In the genomic region with DNA sequence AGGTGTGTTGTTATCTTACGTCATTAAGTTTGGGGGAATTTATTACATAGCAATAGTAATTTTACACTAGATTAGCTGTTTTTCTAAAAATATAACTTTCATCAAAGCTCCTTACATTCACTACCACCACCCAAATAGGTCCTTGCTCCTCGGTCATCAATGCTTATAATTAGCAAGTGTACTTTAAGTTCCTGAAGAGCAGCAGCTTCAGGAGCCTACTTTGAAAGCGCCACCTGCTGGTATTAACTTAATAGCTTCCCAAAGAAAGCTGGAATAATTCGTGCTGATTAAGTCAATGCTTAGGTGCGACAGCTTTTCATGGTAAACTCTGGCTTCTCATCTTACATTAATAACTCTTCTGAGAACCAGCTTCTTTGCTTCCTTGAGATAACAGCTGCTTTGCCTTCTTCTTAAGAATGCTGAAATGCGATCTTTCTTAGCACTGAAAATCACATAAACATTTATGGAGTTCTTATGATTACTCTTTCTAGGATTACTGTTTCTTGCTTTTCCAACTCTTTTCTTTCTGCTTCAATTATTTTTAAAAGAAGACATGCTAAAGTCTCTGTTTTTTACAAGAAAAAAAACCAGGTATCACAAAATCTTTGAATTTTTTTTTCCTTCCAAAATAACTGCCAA, we compare ENCODE assay signal across 7 cellular contexts. TPM values are rescaled to one million over a fixed set of nuclear protein-coding genes. Genes with fewer than 3 reads are reported as not detected.
DNase-seq lines count a peak whose midpoint lies in the region; TF ChIP-seq lines count a peak whose summit lies in the region.

No MANE protein-coding gene starts in this region.

- no peaks in the 10 kb centered on the region for H3K27me3 ChIP-seq in kidney epithelial cell (ENCODE audit: control insufficient read depth, insufficient read depth, low read length)
- H3K27me3 ChIP-seq in transverse colon: no peaks in the 10 kb centered on the region

- H3K4me3 ChIP-seq in HEK293 (ENCODE audit: low read depth, low read length) (no peak overlapping the region), kidney epithelial cell (ENCODE audit: low read depth, low read length) (no peak overlapping the region), transverse colon (no peak overlapping the region)

- no peaks in the 10 kb centered on the region for H3K36me3 ChIP-seq in HEK293 (ENCODE audit: control insufficient read depth in 2 of 2, insufficient read depth in 1 of 2, low read length in 2 of 2)
- H3K36me3 ChIP-seq in kidney epithelial cell (ENCODE audit: control insufficient read depth, insufficient read depth, low read length): no peaks in the 10 kb centered on the region
- H3K36me3 ChIP-seq in transverse colon: no peaks in the 10 kb centered on the region

- H3K27ac Mint-ChIP-seq in MCF 10A (ENCODE audit: low read depth, unreplicated experiment): no peak overlapping the region

- DNase-seq in DMS114 treated with DMSO at 0.1 percent for 48 hours (lab: John Stamatoyannopoulos, UW; ENCODE audit: unreplicated experiment): peak; percentile 15
- peak; percentile 57 for DNase-seq in NCI-H774 (lab: John Stamatoyannopoulos, UW)
- DNase-seq in MCF 10A (ENCODE audit: unreplicated experiment): peak; percentile 66
- DNase-seq in kidney epithelial cell (ENCODE audit: low read depth): peak; percentile 14
- no peak for DNase-seq in transverse colon
- no peak for DNase-seq in GF-D8 (lab: John Stamatoyannopoulos, UW)

- no peaks in the 10 kb centered on the region for H3K9me3 ChIP-seq in HEK293 (ENCODE audit: control insufficient read depth, insufficient read depth, low read depth, low read length)
- no peaks in the 10 kb centered on the region for H3K9me3 ChIP-seq in transverse colon

- POLR2A ChIA-PET in HEK293 (lab: Yijun Ruan, JAX): interaction anchor here (0.6 to 1.3 kb wide), 3 partner anchors 13 to 267 kb away, joined by 3 to 4 read pairs (median 3); partner anchors contain the start of gene FBXW2
- POLR2A ChIA-PET in MCF 10A (lab: Yijun Ruan, JAX): interaction anchor here (0.6 to 1.1 kb wide), 2 partner anchors 74 to 306 kb away, joined by 5 to 9 read pairs; no protein-coding TSS in a partner anchor

- TF ChIP-seq POLR2A in transverse colon (IDR thresholded peaks at IDR 0.05): no peak

- intact Hi-C loops in MCF 10A (cut with micrococcal nuclease) (loop anchor here (1.0 to 5.0 kb wide), 3 partner anchors 75 to 443 kb away; no protein-coding TSS in a partner anchor), transverse colon (cut with DNase I; ENCODE audit: low total_unique reads) (loop anchor here (10.0 kb wide), 1 partner anchor 305 kb away; no protein-coding TSS in a partner anchor)

- WGBS in transverse colon (ENCODE audit: low coverage in 1 of 2), 2 donors: 23 to 60% methylated on average over 2 to 6 of the region's 6 CpGs

- H3K27me3 Mint-ChIP-seq in MCF 10A (ENCODE audit: insufficient read depth, unreplicated experiment): no peaks in the 10 kb centered on the region

- H3K4me1 Mint-ChIP-seq in MCF 10A (ENCODE audit: insufficient read depth, unreplicated experiment): no peaks in the 10 kb centered on the region

- no peak for TF ChIP-seq CTCF in HEK293 (tag by site-specific recombination; IDR thresholded peaks at IDR 0.05)
- TF ChIP-seq CTCF in MCF 10A (IDR thresholded peaks at IDR 0.05; ENCODE audit: unreplicated experiment): peak; percentile 53
- peak; percentile 69 for TF ChIP-seq CTCF in kidney epithelial cell (IDR thresholded peaks at IDR 0.05; ENCODE audit: insufficient read depth, low read length, poor library complexity, severe bottlenecking)
- TF ChIP-seq CTCF in transverse colon (IDR thresholded peaks at IDR 0.05): peak; percentile 57 to 69 (median 69)

- in situ Hi-C loops in transverse colon (cut with MboI; ENCODE audit: low pct_ligation_motif_present in 1 of 4, low pct_unique_long_range_greater_than_20kb in 1 of 4, low sequenced_read_pairs in 3 of 4): loop anchor here (10.0 to 25.0 kb wide), 3 partner anchors 75 to 305 kb away; no protein-coding TSS in a partner anchor

- no peaks in the 10 kb centered on the region for H3K9me3 Mint-ChIP-seq in MCF 10A (ENCODE audit: unreplicated experiment)

- CTCF ChIA-PET in HEK293 (lab: Yijun Ruan, JAX) (interaction anchor here (0.5 to 6.0 kb wide), 46 partner anchors 10 to 562 kb away, joined by 3 to 119 read pairs (median 5); partner anchors contain the start of genes C5 and CNTRL), MCF 10A (lab: Yijun Ruan, JAX) (interaction anchor here (0.5 to 8.9 kb wide), 58 partner anchors 8 to 1509 kb away, joined by 3 to 111 read pairs (median 4); partner anchors contain the start of genes C5 and CNTRL)

- H3K27ac ChIP-seq in HEK293 (ENCODE audit: extremely low read depth, low read depth, low read length) (no peak overlapping the region), transverse colon (no peak overlapping the region)

- no peaks in the 10 kb centered on the region for H3K4me1 ChIP-seq in HEK293 (ENCODE audit: control insufficient read depth, insufficient read depth, low read length)
- H3K4me1 ChIP-seq in transverse colon: peaks cover 0 to 3% (median 0%) of the 10 kb centered on the region in 4 donors

- no peak for TF ChIP-seq EP300 in transverse colon (IDR thresholded peaks at IDR 0.05; ENCODE audit: low read depth)

- BruUV-seq in MCF 10A (replicated peaks; lab: Mats Ljungman, UMichigan): no TSS peak

- H3K36me3 Mint-ChIP-seq in MCF 10A (ENCODE audit: insufficient read depth, unreplicated experiment): no peaks in the 10 kb centered on the region

- no peak overlapping the region for H3K4me3 Mint-ChIP-seq in MCF 10A (ENCODE audit: unreplicated experiment)

TF ChIP-seq in HEK293, 187 proteins besides CTCF, POLR2A, EP300 and RAD21:
- TF ChIP-seq IKZF3 (tag by site-specific recombination; IDR thresholded peaks at IDR 0.05): 0 out of 2 replicates have a peak, but pooled peaks have one; percentile 38
- TF ChIP-seq, protein P1, sequence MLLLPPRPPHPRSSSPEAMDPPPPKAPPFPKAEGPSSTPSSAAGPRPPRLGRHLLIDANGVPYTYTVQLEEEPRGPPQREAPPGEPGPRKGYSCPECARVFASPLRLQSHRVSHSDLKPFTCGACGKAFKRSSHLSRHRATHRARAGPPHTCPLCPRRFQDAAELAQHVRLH (tag by site-specific recombination; IDR thresholded peaks at IDR 0.05): no peak
- no peak for TF ChIP-seq ZBTB17 (tag by site-specific recombination; IDR thresholded peaks at IDR 0.05)
- TF ChIP-seq ZNF2 (tag by site-specific recombination; IDR thresholded peaks at IDR 0.05): peak; percentile 96
- TF ChIP-seq, protein P2, sequence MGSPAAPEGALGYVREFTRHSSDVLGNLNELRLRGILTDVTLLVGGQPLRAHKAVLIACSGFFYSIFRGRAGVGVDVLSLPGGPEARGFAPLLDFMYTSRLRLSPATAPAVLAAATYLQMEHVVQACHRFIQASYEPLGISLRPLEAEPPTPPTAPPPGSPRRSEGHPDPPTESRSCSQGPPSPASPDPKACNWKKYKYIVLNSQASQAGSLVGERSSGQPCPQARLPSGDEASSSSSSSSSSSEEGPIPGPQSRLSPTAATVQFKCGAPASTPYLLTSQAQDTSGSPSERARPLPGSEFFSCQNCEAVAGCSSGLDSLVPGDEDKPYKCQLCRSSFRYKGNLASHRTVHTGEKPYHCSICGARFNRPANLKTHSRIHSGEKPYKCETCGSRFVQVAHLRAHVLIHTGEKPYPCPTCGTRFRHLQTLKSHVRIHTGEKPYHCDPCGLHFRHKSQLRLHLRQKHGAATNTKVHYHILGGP (tag by site-specific recombination; IDR thresholded peaks at IDR 0.05): peak; percentile 97
- no peak for TF ChIP-seq ELK4 (IDR thresholded peaks at IDR 0.05; ENCODE audit: borderline replicate concordance, low read depth, low read length)
- no peak for TF ChIP-seq ZNF433 (tag by site-specific recombination; IDR thresholded peaks at IDR 0.05; ENCODE audit: low read depth)
- no peak for TF ChIP-seq ZSCAN4 (tag by site-specific recombination; IDR thresholded peaks at IDR 0.05)
- no peak for TF ChIP-seq ZNF843 (tag by site-specific recombination; IDR thresholded peaks at IDR 0.05)
- TF ChIP-seq ZNF654 (tag by site-specific recombination; IDR thresholded peaks at IDR 0.05; ENCODE audit: low read depth): peak; percentile 50

RNA-seq across cellular contexts. Expression of gene C5, which starts 10.0 kb away (rescaled TPM):
- 3.2 and 4.2 TPM in 2 replicates for total RNA-seq in MCF 10A (2022)
- total RNA-seq in kidney epithelial cell: 0.63 and 0.89 TPM in 2 replicates
- 1 to 10 TPM in 3 of 4 donors, under 1 TPM in 1; 0.20 to 3.4 (median 1.9) TPM for total RNA-seq in transverse colon

RNA-seq across cellular contexts. Expression of gene CNTRL, which starts 14.6 kb away (rescaled TPM):
- total RNA-seq in MCF 10A (2022) (11.6 and 18.9 TPM in 2 replicates), kidney epithelial cell (6.7 TPM in 2 replicates), transverse colon (10 to 100 TPM in 2 of 4 donors, 1 to 10 TPM in 2; 6.0 to 21.3 (median 11.2) TPM)

Comparison
In these comparisons a context has a peak if more than half of its experiments do, and no peak if none do; other contexts are left out.
1. DNase-seq: peak in DMS114 treated with DMSO at 0.1 percent for 48 hours (single experiment), NCI-H774 (single experiment), MCF 10A (single experiment) and kidney epithelial cell (single experiment); none in transverse colon (single experiment) and GF-D8 (single experiment).